Comparison of ENCODE assay signal across 25 cellular contexts in genomic region chr20:46931699-46932098, GRCh38. TPM values are rescaled to one million over a fixed set of nuclear protein-coding genes. Genes with fewer than 3 reads are reported as not detected.
A peak's percentile ranks its signal among the peaks of the same experiment; 100 is the strongest.
DNase-seq lines count a peak whose midpoint lies in the region; ATAC-seq, FAIRE-seq and TF ChIP-seq lines count a peak whose summit lies in the region.
"Had no signal": no experiment of that assay in that cellular context is flagged by ENCODE, and none has a peak within 500 bp of the region (broad histone marks: within the 10 kb centered on the region; RNA-seq: fewer than 3 reads in every experiment).

No MANE protein-coding gene starts in this region.

- H3K4me3 ChIP-seq in skeletal muscle tissue (ENCODE audit: low read length in 3 of 3): peak overlapping the region in 2 of 3 donors; percentile 14 to 31
- no peak overlapping the region for H3K4me3 ChIP-seq in H7 (ENCODE audit: insufficient read depth, low read depth, low read length)
- H3K4me3 ChIP-seq: GM23338, hepatocyte had no signal

- TF ChIP-seq CTCF in D721Med (IDR thresholded peaks at IDR 0.05; ENCODE audit: insufficient read depth, missing control alignments): peak; percentile 5

- DNase-seq in D721Med (ENCODE audit: insufficient read length, low spot score) (no peak), caudate nucleus (lab: John Stamatoyannopoulos, UW) (no peak), NCI-H1417 treated with DMSO at 0.1 percent for 48 hours (lab: John Stamatoyannopoulos, UW) (no peak), H7 (no peak)
- DNase-seq in stimulated activated CD4-positive, alpha-beta T cell treated with anti-CD3 and anti-CD28 coated beads, Interleukin-2, amount 100 ng/mL, for 24 hours: no peak
- DNase-seq: activated CD4-positive, alpha-beta T cell treated with anti-CD3 and anti-CD28 coated beads, Interleukin-2, amount 50 U/mL, for 1 hour; activated effector memory CD4-positive, alpha-beta T cell treated with anti-CD3 and anti-CD28 coated beads, Interleukin-2, amount 50 U/mL, for 16 hours; AML-193; central memory CD4-positive, alpha-beta T cell; erythroblast; NCI-H1436; NCI-H2171; NCI-H526 treated with DMSO at 0.1 percent for 48 hours; posterior cingulate gyrus; SIG-M5; stimulated activated CD4-positive, alpha-beta T cell treated with anti-CD3 and anti-CD28 coated beads, Interleukin-12 subunit alpha, Interleukin-12 subunit beta, amount 100 ng/mL, for 4 hours; T-cell had no signal

- H3K36me3 ChIP-seq in skeletal muscle tissue (ENCODE audit: control insufficient read depth in 3 of 3, insufficient read depth in 3 of 3, low read length in 3 of 3): no peaks in the 10 kb centered on the region
- H3K36me3 ChIP-seq in H7 (replicated peaks; ENCODE audit: control insufficient read depth, insufficient read depth, low read length): no peaks in the 10 kb centered on the region

- H3K27me3 ChIP-seq in layer of hippocampus (ENCODE audit: control insufficient read depth, insufficient read depth, low read length): peaks cover 2% of the 10 kb centered on the region
- peaks cover 0 to 4% (median 0%) of the 10 kb centered on the region in 3 donors for H3K27me3 ChIP-seq in skeletal muscle tissue (ENCODE audit: control insufficient read depth in 3 of 3, insufficient read depth in 3 of 3, low read length in 3 of 3)
- no peaks in the 10 kb centered on the region for H3K27me3 ChIP-seq in H7 (ENCODE audit: control insufficient read depth, insufficient read depth, low read length)
- H3K27me3 ChIP-seq: hepatocyte had no signal

- H3K4me1 ChIP-seq in skeletal muscle tissue (ENCODE audit: control insufficient read depth in 3 of 3, insufficient read depth in 3 of 3, low read length in 3 of 3): peaks cover 12 to 18% (median 17%) of the 10 kb centered on the region in 3 donors

- peak overlapping the region in 1 of 3 donors; percentile 45 for H3K9ac ChIP-seq in skeletal muscle tissue (ENCODE audit: low read depth in 1 of 3, low read length in 3 of 3)

- no peak for ATAC-seq in GM18868 (IDR thresholded peaks at IDR 0.05; ENCODE audit: unreplicated experiment)
- ATAC-seq: GM23338; natural killer cell treated with Interleukin-12 subunit alpha and Interleukin-12 subunit beta and Interleukin-15 and Interleukin-18, amount 100 ng/mL, for 72 hours; T-cell had no signal

- H3K27ac ChIP-seq in caudate nucleus (ENCODE audit: low read depth, low read length) (peak overlapping the region; percentile 39), layer of hippocampus (ENCODE audit: low read depth, low read length) (peak overlapping the region; percentile 6), skeletal muscle tissue (ENCODE audit: low read depth, low read length) (peak overlapping the region; percentile 54)
- H3K27ac ChIP-seq: hepatocyte had no signal

- FAIRE-seq in D721Med (lab: Jason Lieb, UNC): peak; percentile 55
- FAIRE-seq: GM18507 had no signal

- H3K9me3 ChIP-seq in skeletal muscle tissue (ENCODE audit: control insufficient read depth in 3 of 3, low read length in 3 of 3): no peaks in the 10 kb centered on the region

RNA-seq across cellular contexts. Expression of gene EYA2, which starts 37.1 kb away (rescaled TPM):
- 1.0 TPM for total RNA-seq in skeletal muscle tissue
- total RNA-seq in H7 (2014; rRNA removed; shearing (Covaris generic)): 0.41 and 1.7 TPM in 2 replicates
- total RNA-seq: OCI-LY7, T-cell had no signal
